In the genomic region with DNA sequence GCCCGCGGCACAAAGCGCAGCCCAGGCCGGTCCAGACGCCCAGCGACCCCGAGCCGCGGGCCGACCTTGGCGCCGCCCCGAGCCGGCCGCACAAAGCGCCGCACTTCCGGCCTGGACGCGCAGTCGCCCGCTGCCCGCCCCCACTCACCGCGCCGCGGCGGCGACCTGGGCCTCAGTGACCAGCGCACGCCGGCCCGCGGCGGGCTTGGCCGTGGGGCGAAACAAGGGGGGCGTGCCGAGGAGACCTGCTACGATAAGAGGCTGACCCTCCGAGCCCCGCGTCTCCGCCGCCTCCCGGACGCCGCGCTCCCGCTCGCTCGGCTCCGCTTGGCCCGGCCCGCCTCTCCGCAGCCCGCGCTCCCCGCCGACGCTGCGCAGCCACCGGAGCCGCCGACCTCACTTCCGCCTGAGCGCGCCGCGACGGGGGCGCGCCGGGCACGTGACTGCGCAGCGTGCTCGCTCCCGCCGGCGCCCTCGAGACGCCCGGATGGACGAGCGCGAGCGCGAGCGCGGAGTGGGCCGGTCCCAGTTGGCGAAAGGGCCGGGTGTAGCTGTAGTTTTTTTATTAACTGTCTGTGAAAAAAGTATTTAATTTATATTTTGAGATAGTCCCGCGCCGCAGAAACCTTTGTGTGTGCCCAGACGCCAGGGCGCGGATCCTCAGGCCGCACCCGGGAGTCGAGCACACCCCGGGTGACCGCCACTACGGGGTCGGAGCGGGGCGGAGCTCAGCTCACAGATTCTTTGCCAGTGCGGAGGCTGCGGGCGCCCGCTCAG, we compare ENCODE assay signal across 1 cellular context.
A peak's percentile ranks its signal among the peaks of the same experiment; 100 is the strongest.
TF ChIP-seq lines count a peak whose summit lies in the region.

A gene with protein sequence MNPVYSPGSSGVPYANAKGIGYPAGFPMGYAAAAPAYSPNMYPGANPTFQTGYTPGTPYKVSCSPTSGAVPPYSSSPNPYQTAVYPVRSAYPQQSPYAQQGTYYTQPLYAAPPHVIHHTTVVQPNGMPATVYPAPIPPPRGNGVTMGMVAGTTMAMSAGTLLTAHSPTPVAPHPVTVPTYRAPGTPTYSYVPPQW (minus strand): TSS at position 395 of the 777 bp plus-strand sequence. CDS start 10,814 bp downstream, outside the sequence.

TF ChIP-seq in HepG2, 621 proteins besides CTCF, POLR2A, EP300 and RAD21 (continued from another document and continues in another):
- TF ChIP-seq, protein P1, sequence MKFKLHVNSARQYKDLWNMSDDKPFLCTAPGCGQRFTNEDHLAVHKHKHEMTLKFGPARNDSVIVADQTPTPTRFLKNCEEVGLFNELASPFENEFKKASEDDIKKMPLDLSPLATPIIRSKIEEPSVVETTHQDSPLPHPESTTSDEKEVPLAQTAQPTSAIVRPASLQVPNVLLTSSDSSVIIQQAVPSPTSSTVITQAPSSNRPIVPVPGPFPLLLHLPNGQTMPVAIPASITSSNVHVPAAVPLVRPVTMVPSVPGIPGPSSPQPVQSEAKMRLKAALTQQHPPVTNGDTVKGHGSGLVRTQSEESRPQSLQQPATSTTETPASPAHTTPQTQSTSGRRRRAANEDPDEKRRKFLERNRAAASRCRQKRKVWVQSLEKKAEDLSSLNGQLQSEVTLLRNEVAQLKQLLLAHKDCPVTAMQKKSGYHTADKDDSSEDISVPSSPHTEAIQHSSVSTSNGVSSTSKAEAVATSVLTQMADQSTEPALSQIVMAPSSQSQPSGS (CRISPR knock-in tag; IDR thresholded peaks at IDR 0.05): peak; percentile 20; the same call in 1 of the 2 replicates
- TF ChIP-seq, protein P2, sequence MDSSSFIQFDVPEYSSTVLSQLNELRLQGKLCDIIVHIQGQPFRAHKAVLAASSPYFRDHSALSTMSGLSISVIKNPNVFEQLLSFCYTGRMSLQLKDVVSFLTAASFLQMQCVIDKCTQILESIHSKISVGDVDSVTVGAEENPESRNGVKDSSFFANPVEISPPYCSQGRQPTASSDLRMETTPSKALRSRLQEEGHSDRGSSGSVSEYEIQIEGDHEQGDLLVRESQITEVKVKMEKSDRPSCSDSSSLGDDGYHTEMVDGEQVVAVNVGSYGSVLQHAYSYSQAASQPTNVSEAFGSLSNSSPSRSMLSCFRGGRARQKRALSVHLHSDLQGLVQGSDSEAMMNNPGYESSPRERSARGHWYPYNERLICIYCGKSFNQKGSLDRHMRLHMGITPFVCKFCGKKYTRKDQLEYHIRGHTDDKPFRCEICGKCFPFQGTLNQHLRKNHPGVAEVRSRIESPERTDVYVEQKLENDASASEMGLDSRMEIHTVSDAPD (CRISPR knock-in tag; IDR thresholded peaks at IDR 0.05): no peak
- TF ChIP-seq ZNF235 (CRISPR knock-in tag; IDR thresholded peaks at IDR 0.05; ENCODE audit: borderline replicate concordance) (peak; percentile 62; the same call in 1 of the 2 replicates), FOSL2 (CRISPR knock-in tag; IDR thresholded peaks at IDR 0.05) (peak; percentile 36; the same call in 1 of the 2 replicates), HES4 (CRISPR knock-in tag; IDR thresholded peaks at IDR 0.05; ENCODE audit: borderline replicate concordance) (peak; percentile 96), RCOR2 (CRISPR knock-in tag; IDR thresholded peaks at IDR 0.05) (0 out of 2 replicates have a peak, but pooled peaks have one; percentile 9), TSC22D2 (CRISPR knock-in tag; IDR thresholded peaks at IDR 0.05; ENCODE audit: borderline replicate concordance) (no peak; the same call in 1 of the 2 replicates), ZSCAN9 (CRISPR knock-in tag; IDR thresholded peaks at IDR 0.05; ENCODE audit: borderline replicate concordance) (no peak; the same call in 1 of the 2 replicates), FOSL1 (CRISPR knock-in tag; IDR thresholded peaks at IDR 0.05; ENCODE audit: borderline replicate concordance) (no peak), AGO1 (IDR thresholded peaks at IDR 0.05; ENCODE audit: low read depth, low read length, poor library complexity, severe bottlenecking) (no peak), ZNF367 (CRISPR knock-in tag; IDR thresholded peaks at IDR 0.05; ENCODE audit: borderline replicate concordance) (peak; percentile 9; the same call in 1 of the 2 replicates), ZNF672 (CRISPR knock-in tag; IDR thresholded peaks at IDR 0.05) (peak; percentile 63; the same call in 1 of the 2 replicates), ZBTB7B (CRISPR knock-in tag; IDR thresholded peaks at IDR 0.05) (peak; percentile 57; the same call in 1 of the 2 replicates), CREM (IDR thresholded peaks at IDR 0.05) (no peak), CREM (CRISPR knock-in tag; IDR thresholded peaks at IDR 0.05) (no peak), HIVEP1 (CRISPR knock-in tag; IDR thresholded peaks at IDR 0.05) (no peak), ZNF510 (CRISPR knock-in tag; IDR thresholded peaks at IDR 0.05; ENCODE audit: low read depth) (no peak), ATF1 (CRISPR knock-in tag; IDR thresholded peaks at IDR 0.05) (no peak), JUN (CRISPR knock-in tag; IDR thresholded peaks at IDR 0.05) (no peak; the same call in none of the 2 replicates), MAF1 (CRISPR knock-in tag; IDR thresholded peaks at IDR 0.05; ENCODE audit: borderline replicate concordance) (0 out of 2 replicates have a peak, but pooled peaks have one; percentile 6), ZNF607 (CRISPR knock-in tag; IDR thresholded peaks at IDR 0.05; ENCODE audit: borderline replicate concordance) (peak; percentile 63; the same call in 1 of the 2 replicates), YEATS2 (CRISPR knock-in tag; IDR thresholded peaks at IDR 0.05; ENCODE audit: borderline replicate concordance) (peak; percentile 79; the same call in 1 of the 2 replicates), GATAD2A (CRISPR knock-in tag; IDR thresholded peaks at IDR 0.05) (0 out of 2 replicates have a peak, but pooled peaks have one; percentile 17), SP4 (CRISPR knock-in tag; IDR thresholded peaks at IDR 0.05) (peak; percentile 90), KDM2A (CRISPR knock-in tag; IDR thresholded peaks at IDR 0.05; ENCODE audit: borderline replicate concordance, low read depth) (peak; percentile 60), ZNF7 (CRISPR knock-in tag; IDR thresholded peaks at IDR 0.05) (no peak)
- TF ChIP-seq, protein P3, sequence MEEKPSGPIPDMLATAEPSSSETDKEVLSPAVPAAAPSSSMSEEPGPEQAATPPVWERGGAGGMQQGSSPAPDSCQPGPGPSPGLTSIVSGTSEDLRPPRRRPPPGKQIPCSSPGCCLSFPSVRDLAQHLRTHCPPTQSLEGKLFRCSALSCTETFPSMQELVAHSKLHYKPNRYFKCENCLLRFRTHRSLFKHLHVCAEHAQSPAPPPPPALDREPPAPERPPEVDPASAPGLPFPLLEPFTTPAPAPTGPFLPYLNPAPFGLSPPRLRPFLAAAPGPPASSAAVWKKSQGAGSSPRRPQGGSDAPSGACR (CRISPR knock-in tag; IDR thresholded peaks at IDR 0.05): no peak
- TF ChIP-seq, protein P4, sequence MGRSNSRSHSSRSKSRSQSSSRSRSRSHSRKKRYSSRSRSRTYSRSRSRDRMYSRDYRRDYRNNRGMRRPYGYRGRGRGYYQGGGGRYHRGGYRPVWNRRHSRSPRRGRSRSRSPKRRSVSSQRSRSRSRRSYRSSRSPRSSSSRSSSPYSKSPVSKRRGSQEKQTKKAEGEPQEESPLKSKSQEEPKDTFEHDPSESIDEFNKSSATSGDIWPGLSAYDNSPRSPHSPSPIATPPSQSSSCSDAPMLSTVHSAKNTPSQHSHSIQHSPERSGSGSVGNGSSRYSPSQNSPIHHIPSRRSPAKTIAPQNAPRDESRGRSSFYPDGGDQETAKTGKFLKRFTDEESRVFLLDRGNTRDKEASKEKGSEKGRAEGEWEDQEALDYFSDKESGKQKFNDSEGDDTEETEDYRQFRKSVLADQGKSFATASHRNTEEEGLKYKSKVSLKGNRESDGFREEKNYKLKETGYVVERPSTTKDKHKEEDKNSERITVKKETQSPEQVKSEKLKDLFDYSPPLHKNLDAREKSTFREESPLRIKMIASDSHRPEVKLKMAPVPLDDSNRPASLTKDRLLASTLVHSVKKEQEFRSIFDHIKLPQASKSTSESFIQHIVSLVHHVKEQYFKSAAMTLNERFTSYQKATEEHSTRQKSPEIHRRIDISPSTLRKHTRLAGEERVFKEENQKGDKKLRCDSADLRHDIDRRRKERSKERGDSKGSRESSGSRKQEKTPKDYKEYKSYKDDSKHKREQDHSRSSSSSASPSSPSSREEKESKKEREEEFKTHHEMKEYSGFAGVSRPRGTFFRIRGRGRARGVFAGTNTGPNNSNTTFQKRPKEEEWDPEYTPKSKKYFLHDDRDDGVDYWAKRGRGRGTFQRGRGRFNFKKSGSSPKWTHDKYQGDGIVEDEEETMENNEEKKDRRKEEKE (IDR thresholded peaks at IDR 0.05): no peak
- TF ChIP-seq, protein P5, sequence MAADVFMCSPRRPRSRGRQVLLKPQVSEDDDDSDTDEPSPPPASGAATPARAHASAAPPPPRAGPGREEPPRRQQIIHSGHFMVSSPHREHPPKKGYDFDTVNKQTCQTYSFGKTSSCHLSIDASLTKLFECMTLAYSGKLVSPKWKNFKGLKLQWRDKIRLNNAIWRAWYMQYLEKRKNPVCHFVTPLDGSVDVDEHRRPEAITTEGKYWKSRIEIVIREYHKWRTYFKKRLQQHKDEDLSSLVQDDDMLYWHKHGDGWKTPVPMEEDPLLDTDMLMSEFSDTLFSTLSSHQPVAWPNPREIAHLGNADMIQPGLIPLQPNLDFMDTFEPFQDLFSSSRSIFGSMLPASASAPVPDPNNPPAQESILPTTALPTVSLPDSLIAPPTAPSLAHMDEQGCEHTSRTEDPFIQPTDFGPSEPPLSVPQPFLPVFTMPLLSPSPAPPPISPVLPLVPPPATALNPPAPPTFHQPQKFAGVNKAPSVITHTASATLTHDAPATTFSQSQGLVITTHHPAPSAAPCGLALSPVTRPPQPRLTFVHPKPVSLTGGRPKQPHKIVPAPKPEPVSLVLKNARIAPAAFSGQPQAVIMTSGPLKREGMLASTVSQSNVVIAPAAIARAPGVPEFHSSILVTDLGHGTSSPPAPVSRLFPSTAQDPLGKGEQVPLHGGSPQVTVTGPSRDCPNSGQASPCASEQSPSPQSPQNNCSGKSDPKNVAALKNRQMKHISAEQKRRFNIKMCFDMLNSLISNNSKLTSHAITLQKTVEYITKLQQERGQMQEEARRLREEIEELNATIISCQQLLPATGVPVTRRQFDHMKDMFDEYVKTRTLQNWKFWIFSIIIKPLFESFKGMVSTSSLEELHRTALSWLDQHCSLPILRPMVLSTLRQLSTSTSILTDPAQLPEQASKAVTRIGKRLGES (CRISPR knock-in tag; IDR thresholded peaks at IDR 0.05; ENCODE audit: borderline replicate concordance): no peak
- TF ChIP-seq, protein P6, sequence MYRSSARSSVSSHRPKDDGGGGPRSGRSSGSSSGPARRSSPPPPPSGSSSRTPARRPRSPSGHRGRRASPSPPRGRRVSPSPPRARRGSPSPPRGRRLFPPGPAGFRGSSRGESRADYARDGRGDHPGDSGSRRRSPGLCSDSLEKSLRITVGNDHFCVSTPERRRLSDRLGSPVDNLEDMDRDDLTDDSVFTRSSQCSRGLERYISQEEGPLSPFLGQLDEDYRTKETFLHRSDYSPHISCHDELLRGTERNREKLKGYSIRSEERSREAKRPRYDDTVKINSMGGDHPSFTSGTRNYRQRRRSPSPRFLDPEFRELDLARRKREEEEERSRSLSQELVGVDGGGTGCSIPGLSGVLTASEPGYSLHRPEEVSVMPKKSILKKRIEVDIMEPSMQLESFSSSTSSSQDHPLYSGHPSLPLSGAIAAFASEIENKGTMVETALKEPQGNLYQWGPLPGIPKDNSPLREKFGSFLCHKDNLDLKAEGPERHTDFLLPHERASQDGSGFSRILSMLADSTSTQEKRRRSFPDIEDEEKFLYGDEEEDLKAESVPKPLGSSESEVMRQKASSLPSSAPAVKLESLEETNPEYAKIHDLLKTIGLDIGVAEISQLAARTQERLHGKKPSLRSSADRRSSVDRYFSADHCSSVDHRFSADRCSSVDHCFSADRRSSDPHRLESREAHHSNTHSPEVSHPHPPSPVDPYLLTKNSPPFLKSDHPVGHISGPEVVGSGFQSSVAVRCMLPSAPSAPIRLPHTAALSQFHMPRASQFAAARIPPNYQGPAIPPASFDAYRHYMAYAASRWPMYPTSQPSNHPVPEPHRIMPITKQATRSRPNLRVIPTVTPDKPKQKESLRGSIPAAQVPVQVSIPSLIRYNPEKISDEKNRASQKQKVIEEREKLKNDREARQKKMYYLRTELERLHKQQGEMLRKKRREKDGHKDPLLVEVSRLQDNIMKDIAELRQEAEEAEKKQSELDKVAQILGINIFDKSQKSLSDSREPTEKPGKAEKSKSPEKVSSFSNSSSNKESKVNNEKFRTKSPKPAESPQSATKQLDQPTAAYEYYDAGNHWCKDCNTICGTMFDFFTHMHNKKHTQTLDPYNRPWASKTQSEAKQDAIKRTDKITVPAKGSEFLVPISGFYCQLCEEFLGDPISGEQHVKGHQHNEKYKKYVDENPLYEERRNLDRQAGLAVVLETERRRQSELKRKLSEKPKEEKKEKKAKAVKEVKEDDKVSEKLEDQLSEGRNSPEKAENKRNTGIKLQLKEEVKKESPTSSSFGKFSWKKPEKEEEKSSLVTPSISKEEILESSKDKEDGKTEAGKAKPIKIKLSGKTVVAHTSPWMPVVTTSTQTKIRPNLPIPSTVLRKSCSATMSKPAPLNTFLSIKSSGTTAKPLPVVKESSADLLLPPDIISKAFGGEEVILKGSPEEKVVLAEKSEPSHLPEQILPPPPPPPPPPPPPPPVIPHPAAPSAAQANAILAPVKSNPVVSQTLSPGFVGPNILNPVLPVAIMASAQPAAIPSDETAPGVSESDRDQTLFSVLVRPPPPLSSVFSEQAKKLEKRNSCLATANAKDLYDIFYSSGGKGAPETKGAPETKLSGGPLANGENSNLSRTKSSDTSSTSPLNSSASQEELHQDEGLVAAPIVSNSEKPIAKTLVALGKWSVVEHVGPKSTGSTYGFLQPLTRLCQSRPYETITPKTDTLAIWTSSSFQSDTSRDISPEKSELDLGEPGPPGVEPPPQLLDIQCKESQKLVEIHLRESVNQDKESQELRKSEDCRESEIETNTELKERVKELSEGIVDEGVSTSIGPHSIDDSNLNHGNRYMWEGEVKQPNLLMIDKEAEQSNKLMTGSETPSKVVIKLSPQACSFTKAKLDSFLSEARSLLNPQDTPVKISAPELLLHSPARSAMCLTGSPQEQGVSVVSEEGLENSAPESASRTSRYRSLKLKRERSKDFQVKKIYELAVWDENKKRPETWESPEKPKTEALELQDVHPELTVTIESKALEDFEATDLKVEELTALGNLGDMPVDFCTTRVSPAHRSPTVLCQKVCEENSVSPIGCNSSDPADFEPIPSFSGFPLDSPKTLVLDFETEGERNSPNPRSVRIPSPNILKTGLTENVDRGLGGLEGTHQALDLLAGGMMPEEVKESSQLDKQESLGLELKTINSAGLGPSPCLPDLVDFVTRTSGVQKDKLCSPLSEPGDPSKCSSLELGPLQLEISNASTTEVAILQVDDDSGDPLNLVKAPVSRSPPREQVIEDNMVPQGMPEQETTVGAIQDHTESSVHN (CRISPR knock-in tag; IDR thresholded peaks at IDR 0.05): no peak
- TF ChIP-seq, protein P7, sequence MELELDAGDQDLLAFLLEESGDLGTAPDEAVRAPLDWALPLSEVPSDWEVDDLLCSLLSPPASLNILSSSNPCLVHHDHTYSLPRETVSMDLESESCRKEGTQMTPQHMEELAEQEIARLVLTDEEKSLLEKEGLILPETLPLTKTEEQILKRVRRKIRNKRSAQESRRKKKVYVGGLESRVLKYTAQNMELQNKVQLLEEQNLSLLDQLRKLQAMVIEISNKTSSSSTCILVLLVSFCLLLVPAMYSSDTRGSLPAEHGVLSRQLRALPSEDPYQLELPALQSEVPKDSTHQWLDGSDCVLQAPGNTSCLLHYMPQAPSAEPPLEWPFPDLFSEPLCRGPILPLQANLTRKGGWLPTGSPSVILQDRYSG (CRISPR knock-in tag; IDR thresholded peaks at IDR 0.05): no peak
- TF ChIP-seq, protein P8, sequence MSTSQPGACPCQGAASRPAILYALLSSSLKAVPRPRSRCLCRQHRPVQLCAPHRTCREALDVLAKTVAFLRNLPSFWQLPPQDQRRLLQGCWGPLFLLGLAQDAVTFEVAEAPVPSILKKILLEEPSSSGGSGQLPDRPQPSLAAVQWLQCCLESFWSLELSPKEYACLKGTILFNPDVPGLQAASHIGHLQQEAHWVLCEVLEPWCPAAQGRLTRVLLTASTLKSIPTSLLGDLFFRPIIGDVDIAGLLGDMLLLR (CRISPR knock-in tag; IDR thresholded peaks at IDR 0.05): no peak
